ENCODE assay signal across 26 cellular contexts in genomic region chr17:10787306-10788020, GRCh38. TPM values are rescaled to one million over a fixed set of nuclear protein-coding genes. Genes with fewer than 3 reads are reported as not detected.
"Had no signal": no experiment of that assay in that cellular context is flagged by ENCODE, and none has a peak within 500 bp of the region (broad histone marks: within the 10 kb centered on the region; RNA-seq: fewer than 3 reads in every experiment).

No MANE protein-coding gene starts in this region.

- DNase-seq: activated CD4-positive, alpha-beta T cell treated with anti-CD3 and anti-CD28 coated beads for 48 hours; activated CD4-positive, alpha-beta T cell treated with anti-CD3 and anti-CD28 coated beads, Interleukin-2, amount 50 U/mL, for 4 hours; activated CD4-positive, CD25-positive, alpha-beta regulatory T cell treated with anti-CD3 and anti-CD28 coated beads, Interleukin-2, amount 50 U/mL, for 72 hours; activated CD8-positive, alpha-beta memory T cell treated with anti-CD3 and anti-CD28 coated beads, Interleukin-2, amount 50 U/mL, for 48 hours; activated CD8-positive, alpha-beta T cell treated with anti-CD3 and anti-CD28 coated beads, Interleukin-2, amount 10 ng/mL, durations not matched to agents 7 days and 5 days; activated naive CD4-positive, alpha-beta T cell; activated T-cell treated with anti-CD3 and anti-CD28 coated beads, Interleukin-2, amount 50 U/mL, for 1 hour; adrenal gland; anterior cingulate cortex; caudate nucleus; KG1; MG63; MV-4-11; NCI-H1105; NCI-H1436; NCI-H1694 treated with DMSO at 0.1 percent for 48 hours; NCI-H2029 treated with DMSO at 0.1 percent for 48 hours; NCI-H510A treated with DMSO at 0.1 percent for 48 hours; SHP77 treated with DMSO at 0.1 percent for 48 hours; T-helper 17 cell; T-helper 9 cell had no signal

- ATAC-seq: activated CD8-positive, alpha-beta T cell treated with anti-CD3 and anti-CD28 coated beads, Interleukin-2, amount 10 ng/mL, durations not matched to agents 7 days and 5 days; T-helper 17 cell; WTC11 had no signal

- H3K4me3 ChIP-seq: adrenal gland, MG63 had no signal

- H3K4me3 Mint-ChIP-seq: activated CD8-positive, alpha-beta T cell treated with anti-CD3 and anti-CD28 coated beads, Interleukin-2, amount 10 ng/mL, durations not matched to agents 7 days and 5 days; activated naive CD8-positive, alpha-beta T cell; WTC11 had no signal

- H3K36me3 Mint-ChIP-seq: WTC11 had no signal

- FAIRE-seq: RCC 7860 had no signal

- H3K27ac Mint-ChIP-seq: activated CD8-positive, alpha-beta T cell treated with anti-CD3 and anti-CD28 coated beads, Interleukin-2, amount 10 ng/mL, durations not matched to agents 7 days and 5 days; activated naive CD8-positive, alpha-beta T cell; T-helper 17 cell; WTC11 had no signal

- H3K27ac ChIP-seq: adrenal gland had no signal

- H3K27me3 ChIP-seq: adrenal gland, MG63 had no signal

- H3K36me3 ChIP-seq: adrenal gland, MG63 had no signal

- H3K9me3 ChIP-seq: adrenal gland, MG63 had no signal

RNA-seq across cellular contexts. Expression of gene TMEM238L, which starts 16.4 kb away (rescaled TPM):
- total RNA-seq: activated CD8-positive, alpha-beta T cell treated with anti-CD3 and anti-CD28 coated beads, Interleukin-2, amount 10 ng/mL, durations not matched to agents 7 days and 5 days; chondrocyte; SK-MEL-5; T-helper 17 cell; WTC11 had no signal

RNA-seq across cellular contexts. Expression of gene PIRT, which starts 50.4 kb away (rescaled TPM):
- total RNA-seq: activated CD8-positive, alpha-beta T cell treated with anti-CD3 and anti-CD28 coated beads, Interleukin-2, amount 10 ng/mL, durations not matched to agents 7 days and 5 days; chondrocyte; SK-MEL-5; T-helper 17 cell; WTC11 had no signal
